8 cellular contexts compared by ENCODE assay signal in the genomic region with DNA sequence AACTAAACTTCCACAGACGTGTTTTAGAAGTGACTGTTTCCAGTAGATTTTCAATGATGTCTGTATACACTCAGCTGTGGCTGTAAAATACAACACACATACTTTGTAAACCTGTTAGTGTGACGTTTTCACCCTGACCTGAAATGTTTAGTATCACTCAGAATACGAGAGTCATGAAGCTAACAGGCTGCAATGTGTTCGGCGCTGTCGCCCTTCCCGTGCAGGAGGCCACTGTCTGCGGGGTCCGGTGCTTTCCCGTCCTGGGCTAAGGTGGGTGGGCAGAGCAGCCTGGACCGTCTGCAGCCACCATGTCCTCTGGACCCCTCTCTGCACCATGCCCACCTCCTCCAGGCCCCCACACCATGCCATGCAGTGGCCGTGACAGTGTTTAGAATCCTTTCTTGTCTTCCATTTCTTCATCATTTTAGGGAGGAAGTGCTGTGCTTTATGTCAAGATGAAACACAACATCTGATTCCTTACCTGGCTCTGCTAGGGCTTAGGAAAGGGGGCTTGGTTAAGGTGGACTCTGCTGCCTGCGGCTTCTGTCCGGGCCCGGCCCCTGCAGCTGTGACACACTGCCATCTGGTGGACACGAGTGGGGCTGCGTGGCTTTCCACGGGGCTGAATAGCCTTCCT. TPM values are rescaled to one million over a fixed set of nuclear protein-coding genes. Genes with fewer than 3 reads are reported as not detected.
DNase-seq lines count a peak whose midpoint lies in the region; ATAC-seq and TF ChIP-seq lines count a peak whose summit lies in the region.

No MANE protein-coding gene starts in this region.

- POLR2A ChIA-PET in AG04450 (lab: Yijun Ruan, JAX), result interaction anchor here (0.5 to 0.7 kb wide), 2 partner anchors 28 to 172 kb away, joined by 3 read pairs; no protein-coding TSS in a partner anchor

- CTCF ChIA-PET in AG04450 (lab: Charles Lee), result interaction anchor here (0.6 to 5.4 kb wide), 70 partner anchors 9 to 659 kb away, joined by 3 to 101 read pairs (median 4); a partner anchor contains a TSS

- TF ChIP-seq CTCF in AG04450 (IDR thresholded peaks at IDR 0.05; ENCODE audit: low read depth, low read length), result peak; percentile 99
- TF ChIP-seq CTCF in cardiac fibroblast (IDR thresholded peaks at IDR 0.05; ENCODE audit: low read depth, low read length), result peak; percentile 98

- no peaks in the 10 kb centered on the region for H3K9me3 ChIP-seq in AG04450 (ENCODE audit: control insufficient read depth, insufficient read depth, low read length)

- ATAC-seq in GM18868 (IDR thresholded peaks at IDR 0.05; ENCODE audit: unreplicated experiment), result peak; percentile 55
- ATAC-seq in HG03439 (IDR thresholded peaks at IDR 0.05; ENCODE audit: unreplicated experiment), result no peak

- H3K27ac ChIP-seq in AG04450 (ENCODE audit: low read depth, low read length), result peak overlapping the region; percentile 12

- H3K4me3 ChIP-seq in AG04450 (ENCODE audit: low read depth, low read length) (no peak overlapping the region), cardiac fibroblast (replicated peaks in 1 of 2; ENCODE audit: low read depth in 2 of 2, low read length in 2 of 2) (no peak overlapping the region)

- no peak for DNase-seq in AG04450 (ENCODE audit: low read depth, low spot score)
- peak; percentile 43 for DNase-seq in NCI-H128 (lab: John Stamatoyannopoulos, UW; ENCODE audit: unreplicated experiment)
- peak; percentile 72 for DNase-seq in activated CD4-positive, alpha-beta T cell treated with anti-CD3 and anti-CD28 coated beads for 1 hour
- peak; percentile 68 to 79 for DNase-seq in cardiac fibroblast (ENCODE audit: low read depth in 2 of 2)
- peak; percentile 65 for DNase-seq in kidney tubule cell (ENCODE audit: low spot score)
- peak; percentile 80 to 84 for DNase-seq in stimulated activated CD4-positive, alpha-beta T cell treated with anti-CD3 and anti-CD28 coated beads, Interleukin-2, amount 100 ng/mL, for 48 hours

- no peaks in the 10 kb centered on the region for H3K27me3 ChIP-seq in AG04450 (ENCODE audit: control insufficient read depth, insufficient read depth, low read length)

RNA-seq across cellular contexts. Expression of a gene that starts 53.8 kb away (rescaled TPM):
- polyA plus RNA-seq in AG04450 (2011; rRNA removed), result 0.12 and 0.16 TPM in 2 replicates
- polyA minus RNA-seq in AG04450 (2011; rRNA and poly(A)+ RNA removed), result 0.13 and 0.14 TPM in 2 replicates
